1 cellular context compared by ENCODE assay signal in genomic region chr6:28167068-28167467, GRCh38.
A peak's percentile ranks its signal among the peaks of the same experiment; 100 is the strongest.
TF ChIP-seq lines count a peak whose summit lies in the region.

No MANE protein-coding gene starts in this region.

TF ChIP-seq in IMR-90, 13 proteins besides CTCF, POLR2A, EP300 and RAD21 (continued from another document):
- TF ChIP-seq SMC3 (IDR thresholded peaks at IDR 0.05; ENCODE audit: low read depth, low read length) (no peak), MAFK (IDR thresholded peaks at IDR 0.05; ENCODE audit: low read depth, low read length) (peak; percentile 48)
